Comparison of ENCODE assay signal across 1 cellular context in genomic region chr16:30761928-30762902, GRCh38.
TF ChIP-seq lines count a peak whose summit lies in the region.

Gene CFAP119 (minus strand): TSS chr16:30762062. CDS start chr16:30761748, 314 bp downstream.
Gene RNF40 (plus strand): TSS chr16:30762322. CDS start chr16:30762546, 224 bp downstream.

TF ChIP-seq in K562, 482 proteins besides CTCF, POLR2A, EP300 and RAD21 (continued from another document and continues in another):
- no peak for TF ChIP-seq ZNF639 (CRISPR knock-in tag; conservative IDR thresholded peaks at IDR 0.05 in 1 of 2, IDR thresholded peaks at IDR 0.05 in 1 of 2)
- TF ChIP-seq CC2D1A (IDR thresholded peaks at IDR 0.05): peak; percentile 85; the same call in 1 of the 2 replicates
- TF ChIP-seq ERF (CRISPR knock-in tag; IDR thresholded peaks at IDR 0.05): 0 out of 2 replicates have a peak, but pooled peaks have one; percentile 85
- TF ChIP-seq RB1 (IDR thresholded peaks at IDR 0.05; ENCODE audit: low read depth): peak; percentile 17; the same call in 1 of the 2 replicates
- peak; percentile 88; the same call in 1 of the 2 replicates for TF ChIP-seq ZBTB7A (IDR thresholded peaks at IDR 0.05; ENCODE audit: borderline replicate concordance, control insufficient read depth, low read depth, low read length)
- TF ChIP-seq FOXM1 (IDR thresholded peaks at IDR 0.05; ENCODE audit: low read depth): no peak
- no peak for TF ChIP-seq FOXM1 (CRISPR knock-in tag; IDR thresholded peaks at IDR 0.05; ENCODE audit: low read depth)
- TF ChIP-seq CHD2 (IDR thresholded peaks at IDR 0.05; ENCODE audit: low read depth, low read length): no peak
- TF ChIP-seq, protein P1, sequence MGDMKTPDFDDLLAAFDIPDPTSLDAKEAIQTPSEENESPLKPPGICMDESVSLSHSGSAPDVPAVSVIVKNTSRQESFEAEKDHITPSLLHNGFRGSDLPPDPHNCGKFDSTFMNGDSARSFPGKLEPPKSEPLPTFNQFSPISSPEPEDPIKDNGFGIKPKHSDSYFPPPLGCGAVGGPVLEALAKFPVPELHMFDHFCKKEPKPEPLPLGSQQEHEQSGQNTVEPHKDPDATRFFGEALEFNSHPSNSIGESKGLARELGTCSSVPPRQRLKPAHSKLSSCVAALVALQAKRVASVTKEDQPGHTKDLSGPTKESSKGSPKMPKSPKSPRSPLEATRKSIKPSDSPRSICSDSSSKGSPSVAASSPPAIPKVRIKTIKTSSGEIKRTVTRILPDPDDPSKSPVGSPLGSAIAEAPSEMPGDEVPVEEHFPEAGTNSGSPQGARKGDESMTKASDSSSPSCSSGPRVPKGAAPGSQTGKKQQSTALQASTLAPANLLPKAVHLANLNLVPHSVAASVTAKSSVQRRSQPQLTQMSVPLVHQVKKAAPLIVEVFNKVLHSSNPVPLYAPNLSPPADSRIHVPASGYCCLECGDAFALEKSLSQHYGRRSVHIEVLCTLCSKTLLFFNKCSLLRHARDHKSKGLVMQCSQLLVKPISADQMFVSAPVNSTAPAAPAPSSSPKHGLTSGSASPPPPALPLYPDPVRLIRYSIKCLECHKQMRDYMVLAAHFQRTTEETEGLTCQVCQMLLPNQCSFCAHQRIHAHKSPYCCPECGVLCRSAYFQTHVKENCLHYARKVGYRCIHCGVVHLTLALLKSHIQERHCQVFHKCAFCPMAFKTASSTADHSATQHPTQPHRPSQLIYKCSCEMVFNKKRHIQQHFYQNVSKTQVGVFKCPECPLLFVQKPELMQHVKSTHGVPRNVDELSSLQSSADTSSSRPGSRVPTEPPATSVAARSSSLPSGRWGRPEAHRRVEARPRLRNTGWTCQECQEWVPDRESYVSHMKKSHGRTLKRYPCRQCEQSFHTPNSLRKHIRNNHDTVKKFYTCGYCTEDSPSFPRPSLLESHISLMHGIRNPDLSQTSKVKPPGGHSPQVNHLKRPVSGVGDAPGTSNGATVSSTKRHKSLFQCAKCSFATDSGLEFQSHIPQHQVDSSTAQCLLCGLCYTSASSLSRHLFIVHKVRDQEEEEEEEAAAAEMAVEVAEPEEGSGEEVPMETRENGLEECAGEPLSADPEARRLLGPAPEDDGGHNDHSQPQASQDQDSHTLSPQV (IDR thresholded peaks at IDR 0.05): no peak
- TF ChIP-seq, protein P2, sequence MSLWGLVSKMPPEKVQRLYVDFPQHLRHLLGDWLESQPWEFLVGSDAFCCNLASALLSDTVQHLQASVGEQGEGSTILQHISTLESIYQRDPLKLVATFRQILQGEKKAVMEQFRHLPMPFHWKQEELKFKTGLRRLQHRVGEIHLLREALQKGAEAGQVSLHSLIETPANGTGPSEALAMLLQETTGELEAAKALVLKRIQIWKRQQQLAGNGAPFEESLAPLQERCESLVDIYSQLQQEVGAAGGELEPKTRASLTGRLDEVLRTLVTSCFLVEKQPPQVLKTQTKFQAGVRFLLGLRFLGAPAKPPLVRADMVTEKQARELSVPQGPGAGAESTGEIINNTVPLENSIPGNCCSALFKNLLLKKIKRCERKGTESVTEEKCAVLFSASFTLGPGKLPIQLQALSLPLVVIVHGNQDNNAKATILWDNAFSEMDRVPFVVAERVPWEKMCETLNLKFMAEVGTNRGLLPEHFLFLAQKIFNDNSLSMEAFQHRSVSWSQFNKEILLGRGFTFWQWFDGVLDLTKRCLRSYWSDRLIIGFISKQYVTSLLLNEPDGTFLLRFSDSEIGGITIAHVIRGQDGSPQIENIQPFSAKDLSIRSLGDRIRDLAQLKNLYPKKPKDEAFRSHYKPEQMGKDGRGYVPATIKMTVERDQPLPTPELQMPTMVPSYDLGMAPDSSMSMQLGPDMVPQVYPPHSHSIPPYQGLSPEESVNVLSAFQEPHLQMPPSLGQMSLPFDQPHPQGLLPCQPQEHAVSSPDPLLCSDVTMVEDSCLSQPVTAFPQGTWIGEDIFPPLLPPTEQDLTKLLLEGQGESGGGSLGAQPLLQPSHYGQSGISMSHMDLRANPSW (CRISPR knock-in tag; IDR thresholded peaks at IDR 0.05): no peak
- peak; percentile 94 for TF ChIP-seq MXI1 (IDR thresholded peaks at IDR 0.05; ENCODE audit: low read depth, low read length)
- TF ChIP-seq ZNF79 (CRISPR knock-in tag; IDR thresholded peaks at IDR 0.05; ENCODE audit: low read depth): no peak
- TF ChIP-seq, protein P3, sequence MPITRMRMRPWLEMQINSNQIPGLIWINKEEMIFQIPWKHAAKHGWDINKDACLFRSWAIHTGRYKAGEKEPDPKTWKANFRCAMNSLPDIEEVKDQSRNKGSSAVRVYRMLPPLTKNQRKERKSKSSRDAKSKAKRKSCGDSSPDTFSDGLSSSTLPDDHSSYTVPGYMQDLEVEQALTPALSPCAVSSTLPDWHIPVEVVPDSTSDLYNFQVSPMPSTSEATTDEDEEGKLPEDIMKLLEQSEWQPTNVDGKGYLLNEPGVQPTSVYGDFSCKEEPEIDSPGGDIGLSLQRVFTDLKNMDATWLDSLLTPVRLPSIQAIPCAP (CRISPR knock-in tag; IDR thresholded peaks at IDR 0.05; ENCODE audit: borderline replicate concordance): no peak
- TF ChIP-seq ZNF12 (CRISPR knock-in tag; IDR thresholded peaks at IDR 0.05): no peak
- no peak for TF ChIP-seq ZC3H11A (IDR thresholded peaks at IDR 0.05; ENCODE audit: low read depth, low read length)
- no peak for TF ChIP-seq IRF2 (CRISPR knock-in tag; IDR thresholded peaks at IDR 0.05)
- TF ChIP-seq GABPB1 (CRISPR knock-in tag; IDR thresholded peaks at IDR 0.05): peak; percentile 87
- TF ChIP-seq ZNF217 (CRISPR knock-in tag; IDR thresholded peaks at IDR 0.05): no peak
- no peak for TF ChIP-seq NFATC3 (IDR thresholded peaks at IDR 0.05)
- no peak for TF ChIP-seq SRSF3 (IDR thresholded peaks at IDR 0.05; ENCODE audit: insufficient read depth, low read length)
- TF ChIP-seq TAF15 (IDR thresholded peaks at IDR 0.05; ENCODE audit: low read depth, low read length): no peak
- no peak for TF ChIP-seq ZNF561 (CRISPR knock-in tag; conservative IDR thresholded peaks at IDR 0.05)
- TF ChIP-seq, protein P4, sequence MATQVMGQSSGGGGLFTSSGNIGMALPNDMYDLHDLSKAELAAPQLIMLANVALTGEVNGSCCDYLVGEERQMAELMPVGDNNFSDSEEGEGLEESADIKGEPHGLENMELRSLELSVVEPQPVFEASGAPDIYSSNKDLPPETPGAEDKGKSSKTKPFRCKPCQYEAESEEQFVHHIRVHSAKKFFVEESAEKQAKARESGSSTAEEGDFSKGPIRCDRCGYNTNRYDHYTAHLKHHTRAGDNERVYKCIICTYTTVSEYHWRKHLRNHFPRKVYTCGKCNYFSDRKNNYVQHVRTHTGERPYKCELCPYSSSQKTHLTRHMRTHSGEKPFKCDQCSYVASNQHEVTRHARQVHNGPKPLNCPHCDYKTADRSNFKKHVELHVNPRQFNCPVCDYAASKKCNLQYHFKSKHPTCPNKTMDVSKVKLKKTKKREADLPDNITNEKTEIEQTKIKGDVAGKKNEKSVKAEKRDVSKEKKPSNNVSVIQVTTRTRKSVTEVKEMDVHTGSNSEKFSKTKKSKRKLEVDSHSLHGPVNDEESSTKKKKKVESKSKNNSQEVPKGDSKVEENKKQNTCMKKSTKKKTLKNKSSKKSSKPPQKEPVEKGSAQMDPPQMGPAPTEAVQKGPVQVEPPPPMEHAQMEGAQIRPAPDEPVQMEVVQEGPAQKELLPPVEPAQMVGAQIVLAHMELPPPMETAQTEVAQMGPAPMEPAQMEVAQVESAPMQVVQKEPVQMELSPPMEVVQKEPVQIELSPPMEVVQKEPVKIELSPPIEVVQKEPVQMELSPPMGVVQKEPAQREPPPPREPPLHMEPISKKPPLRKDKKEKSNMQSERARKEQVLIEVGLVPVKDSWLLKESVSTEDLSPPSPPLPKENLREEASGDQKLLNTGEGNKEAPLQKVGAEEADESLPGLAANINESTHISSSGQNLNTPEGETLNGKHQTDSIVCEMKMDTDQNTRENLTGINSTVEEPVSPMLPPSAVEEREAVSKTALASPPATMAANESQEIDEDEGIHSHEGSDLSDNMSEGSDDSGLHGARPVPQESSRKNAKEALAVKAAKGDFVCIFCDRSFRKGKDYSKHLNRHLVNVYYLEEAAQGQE (CRISPR knock-in tag; IDR thresholded peaks at IDR 0.05; ENCODE audit: low read depth): 0 out of 2 replicates have a peak, but pooled peaks have one; percentile 14
- TF ChIP-seq TBP (optimal IDR thresholded peaks at IDR 0.05; ENCODE audit: low read depth, low read length): peak; percentile 71
- TF ChIP-seq TARDBP (IDR thresholded peaks at IDR 0.05): no peak
- no peak for TF ChIP-seq ZBTB2 (IDR thresholded peaks at IDR 0.05)
- TF ChIP-seq ZBTB5 (IDR thresholded peaks at IDR 0.05): no peak; the same call in 1 of the 2 replicates
- no peak for TF ChIP-seq ZNF507 (tag; conservative IDR thresholded peaks at IDR 0.05)
- TF ChIP-seq ZNF444 (CRISPR knock-in tag; IDR thresholded peaks at IDR 0.05): no peak
- no peak for TF ChIP-seq ZNF311 (CRISPR knock-in tag; IDR thresholded peaks at IDR 0.05)
- TF ChIP-seq RBM34 (IDR thresholded peaks at IDR 0.05; ENCODE audit: borderline replicate concordance, insufficient read depth, low read length): no peak
- no peak for TF ChIP-seq LCOR (CRISPR knock-in tag; IDR thresholded peaks at IDR 0.05)
- no peak for TF ChIP-seq CREB5 (CRISPR knock-in tag; IDR thresholded peaks at IDR 0.05)
- no peak for TF ChIP-seq GATAD2A (IDR thresholded peaks at IDR 0.05)
- TF ChIP-seq, protein P5, sequence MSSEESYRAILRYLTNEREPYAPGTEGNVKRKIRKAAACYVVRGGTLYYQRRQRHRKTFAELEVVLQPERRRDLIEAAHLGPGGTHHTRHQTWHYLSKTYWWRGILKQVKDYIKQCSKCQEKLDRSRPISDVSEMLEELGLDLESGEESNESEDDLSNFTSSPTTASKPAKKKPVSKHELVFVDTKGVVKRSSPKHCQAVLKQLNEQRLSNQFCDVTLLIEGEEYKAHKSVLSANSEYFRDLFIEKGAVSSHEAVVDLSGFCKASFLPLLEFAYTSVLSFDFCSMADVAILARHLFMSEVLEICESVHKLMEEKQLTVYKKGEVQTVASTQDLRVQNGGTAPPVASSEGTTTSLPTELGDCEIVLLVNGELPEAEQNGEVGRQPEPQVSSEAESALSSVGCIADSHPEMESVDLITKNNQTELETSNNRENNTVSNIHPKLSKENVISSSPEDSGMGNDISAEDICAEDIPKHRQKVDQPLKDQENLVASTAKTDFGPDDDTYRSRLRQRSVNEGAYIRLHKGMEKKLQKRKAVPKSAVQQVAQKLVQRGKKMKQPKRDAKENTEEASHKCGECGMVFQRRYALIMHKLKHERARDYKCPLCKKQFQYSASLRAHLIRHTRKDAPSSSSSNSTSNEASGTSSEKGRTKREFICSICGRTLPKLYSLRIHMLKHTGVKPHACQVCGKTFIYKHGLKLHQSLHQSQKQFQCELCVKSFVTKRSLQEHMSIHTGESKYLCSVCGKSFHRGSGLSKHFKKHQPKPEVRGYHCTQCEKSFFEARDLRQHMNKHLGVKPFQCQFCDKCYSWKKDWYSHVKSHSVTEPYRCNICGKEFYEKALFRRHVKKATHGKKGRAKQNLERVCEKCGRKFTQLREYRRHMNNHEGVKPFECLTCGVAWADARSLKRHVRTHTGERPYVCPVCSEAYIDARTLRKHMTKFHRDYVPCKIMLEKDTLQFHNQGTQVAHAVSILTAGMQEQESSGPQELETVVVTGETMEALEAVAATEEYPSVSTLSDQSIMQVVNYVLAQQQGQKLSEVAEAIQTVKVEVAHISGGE (CRISPR knock-in tag; IDR thresholded peaks at IDR 0.05): no peak
- no peak for TF ChIP-seq KDM2B (CRISPR knock-in tag; IDR thresholded peaks at IDR 0.05)
- TF ChIP-seq, protein P6, sequence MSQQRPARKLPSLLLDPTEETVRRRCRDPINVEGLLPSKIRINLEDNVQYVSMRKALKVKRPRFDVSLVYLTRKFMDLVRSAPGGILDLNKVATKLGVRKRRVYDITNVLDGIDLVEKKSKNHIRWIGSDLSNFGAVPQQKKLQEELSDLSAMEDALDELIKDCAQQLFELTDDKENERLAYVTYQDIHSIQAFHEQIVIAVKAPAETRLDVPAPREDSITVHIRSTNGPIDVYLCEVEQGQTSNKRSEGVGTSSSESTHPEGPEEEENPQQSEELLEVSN (IDR thresholded peaks at IDR 0.05; ENCODE audit: borderline replicate concordance in 1 of 2, extremely low read depth in 1 of 2, insufficient read depth in 1 of 2, insufficient read length in 1 of 2, low read depth in 1 of 2, low read length in 1 of 2, poor library complexity in 1 of 2, severe bottlenecking in 1 of 2): peak in 1 of 2 experiments; percentile 30
- TF ChIP-seq GTF2A2 (tag; IDR thresholded peaks at IDR 0.05): no peak
